Comparison of ENCODE assay signal across 22 cellular contexts in the genomic region with DNA sequence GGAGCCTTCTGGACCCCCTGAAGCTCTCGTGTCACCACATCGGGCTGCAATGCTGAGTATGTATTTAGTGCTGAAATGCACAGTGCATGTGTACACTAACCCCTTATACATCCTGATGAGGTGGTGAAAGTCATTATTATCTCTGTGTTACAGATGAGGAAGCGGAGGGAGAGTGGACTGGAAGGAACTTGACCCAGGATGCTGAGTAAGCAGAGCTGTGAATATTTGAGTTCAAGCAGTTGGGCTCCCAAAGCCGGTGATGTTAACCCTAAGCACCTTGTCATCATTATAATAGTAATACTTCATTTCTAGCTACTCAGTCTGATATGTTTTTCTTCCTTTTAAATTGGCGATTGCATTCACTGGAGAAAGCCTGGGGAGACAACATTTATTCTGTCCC. TPM values are rescaled to one million over a fixed set of nuclear protein-coding genes. Genes with fewer than 3 reads are reported as not detected.
"Had no signal": no experiment of that assay in that cellular context is flagged by ENCODE, and none has a peak within 500 bp of the region (broad histone marks: within the 10 kb centered on the region; RNA-seq: fewer than 3 reads in every experiment).

No MANE protein-coding gene starts in this region.

- H3K27me3 ChIP-seq: neural progenitor cell, pancreas had no signal

- H3K9me3 ChIP-seq: pancreas had no signal

- H3K27ac Mint-ChIP-seq: endodermal cell; natural killer cell treated with Interleukin-12 subunit alpha and Interleukin-12 subunit beta and Interleukin-15 and Interleukin-18, amount 100 ng/mL, for 72 hours; neural progenitor cell; progenitor cell of endocrine pancreas; stimulated activated effector memory CD8-positive, alpha-beta T cell treated with anti-CD3 and anti-CD28 coated beads, Interleukin-12 subunit alpha, Interleukin-12 subunit beta, amount 100 ng/mL, for 72 hours had no signal

- H3K4me3 Mint-ChIP-seq: endodermal cell; natural killer cell treated with Interleukin-12 subunit alpha and Interleukin-12 subunit beta and Interleukin-15 and Interleukin-18, amount 100 ng/mL, for 72 hours; neural progenitor cell; stimulated activated effector memory CD8-positive, alpha-beta T cell treated with anti-CD3 and anti-CD28 coated beads, Interleukin-12 subunit alpha, Interleukin-12 subunit beta, amount 100 ng/mL, for 72 hours had no signal

- H3K36me3 Mint-ChIP-seq: neural progenitor cell; stimulated activated effector memory CD8-positive, alpha-beta T cell treated with anti-CD3 and anti-CD28 coated beads, Interleukin-12 subunit alpha, Interleukin-12 subunit beta, amount 100 ng/mL, for 72 hours had no signal

- H3K36me3 ChIP-seq: neural progenitor cell, pancreas, tibial nerve had no signal

- H3K9me3 Mint-ChIP-seq: natural killer cell treated with Interleukin-12 subunit alpha and Interleukin-12 subunit beta and Interleukin-15 and Interleukin-18, amount 100 ng/mL, for 72 hours; stimulated activated effector memory CD8-positive, alpha-beta T cell treated with anti-CD3 and anti-CD28 coated beads, Interleukin-12 subunit alpha, Interleukin-12 subunit beta, amount 100 ng/mL, for 72 hours had no signal

- H3K27ac ChIP-seq: neural progenitor cell, pancreas, tibial nerve had no signal

- H3K4me1 Mint-ChIP-seq: stimulated activated effector memory CD8-positive, alpha-beta T cell treated with anti-CD3 and anti-CD28 coated beads, Interleukin-12 subunit alpha, Interleukin-12 subunit beta, amount 100 ng/mL, for 72 hours had no signal

- ATAC-seq: left lobe of liver; natural killer cell treated with Interleukin-12 subunit alpha and Interleukin-12 subunit beta and Interleukin-15 and Interleukin-18, amount 100 ng/mL, for 72 hours; pancreas; right cardiac atrium; stimulated activated effector memory CD8-positive, alpha-beta T cell treated with anti-CD3 and anti-CD28 coated beads, Interleukin-12 subunit alpha, Interleukin-12 subunit beta, amount 100 ng/mL, for 72 hours; stimulated activated naive CD8-positive, alpha-beta T cell treated with anti-CD3 and anti-CD28 coated beads, Interleukin-15, Interleukin-2, amounts not matched to agents 100 U/mL and 50 U/mL, for 24 hours had no signal

- H3K4me1 ChIP-seq: neural progenitor cell, pancreas, tibial nerve had no signal

- DNase-seq: cerebellar nuclear complex; dermis blood vessel endothelial cell; effector CD4-positive, alpha-beta T cell; erythroblast; foreskin melanocyte; hippocampal formation; mammary epithelial cell; occipital lobe; pancreas; right cardiac atrium; stimulated activated CD4-positive, alpha-beta T cell treated with anti-CD3 and anti-CD28 coated beads, Interleukin-4, amount 100 ng/mL, for 1 hour; stimulated activated CD8-positive, alpha-beta memory T cell treated with anti-CD3 and anti-CD28 coated beads, Interleukin-4, amount 100 ng/mL, for 48 hours; stimulated activated naive CD8-positive, alpha-beta T cell treated with anti-CD3 and anti-CD28 coated beads, Interleukin-15, Interleukin-2, amounts not matched to agents 100 U/mL and 50 U/mL, for 24 hours had no signal

- H3K4me3 ChIP-seq: neural progenitor cell, pancreas, smooth muscle cell, tibial nerve had no signal

RNA-seq across cellular contexts. Expression of gene NKD1, which starts 25.9 kb away (rescaled TPM):
- total RNA-seq: dermis blood vessel endothelial cell, endothelial cell of umbilical vein had no signal
- polyA plus RNA-seq: endothelial cell of umbilical vein had no signal
